Comparison of ENCODE assay signal across 27 cellular contexts in genomic region chr1:154207262-154207661, GRCh38. TPM values are rescaled to one million over a fixed set of nuclear protein-coding genes. Genes with fewer than 3 reads are reported as not detected.
A peak's percentile ranks its signal among the peaks of the same experiment; 100 is the strongest.
DNase-seq lines count a peak whose midpoint lies in the region; TF ChIP-seq lines count a peak whose summit lies in the region.
"Had no signal": no experiment of that assay in that cellular context is flagged by ENCODE, and none has a peak within 500 bp of the region (broad histone marks: within the 10 kb centered on the region; RNA-seq: fewer than 3 reads in every experiment).

No MANE protein-coding gene starts in this region.

- H3K27me3 Mint-ChIP-seq in activated CD4-positive, alpha-beta memory T cell treated with anti-CD3 and anti-CD28 coated beads for 36 hours = no peaks in the 10 kb centered on the region
- no peaks in the 10 kb centered on the region for H3K27me3 Mint-ChIP-seq in activated CD4-positive, alpha-beta memory T cell treated with anti-CD3 and anti-CD28 coated beads, Interleukin-2, amount 10 ng/mL, durations not matched to agents 7 days and 5 days
- no peaks in the 10 kb centered on the region for H3K27me3 Mint-ChIP-seq in Calu3 (ENCODE audit: unreplicated experiment)
- H3K27me3 Mint-ChIP-seq in chondrocyte (ENCODE audit: low read depth) = no peaks in the 10 kb centered on the region
- H3K27me3 Mint-ChIP-seq in neural crest cell (ENCODE audit: low read depth) = no peaks in the 10 kb centered on the region
- H3K27me3 Mint-ChIP-seq: effector memory CD8-positive, alpha-beta T cell; IgD-negative memory B cell had no signal

- H3K36me3 Mint-ChIP-seq in activated CD4-positive, alpha-beta memory T cell treated with anti-CD3 and anti-CD28 coated beads for 36 hours = peaks cover 42% of the 10 kb centered on the region
- peaks cover 43% of the 10 kb centered on the region for H3K36me3 Mint-ChIP-seq in activated CD4-positive, alpha-beta memory T cell treated with anti-CD3 and anti-CD28 coated beads, Interleukin-2, amount 10 ng/mL, durations not matched to agents 7 days and 5 days (ENCODE audit: low read depth)
- H3K36me3 Mint-ChIP-seq in Calu3 (ENCODE audit: insufficient read depth, unreplicated experiment) (peaks cover 72% of the 10 kb centered on the region), chondrocyte (ENCODE audit: low read depth) (peaks cover 28% of the 10 kb centered on the region), neural crest cell (ENCODE audit: low read depth) (peaks cover 18% of the 10 kb centered on the region)

- no peaks in the 10 kb centered on the region for H3K9me3 Mint-ChIP-seq in activated CD4-positive, alpha-beta memory T cell treated with anti-CD3 and anti-CD28 coated beads for 36 hours
- no peaks in the 10 kb centered on the region for H3K9me3 Mint-ChIP-seq in activated CD4-positive, alpha-beta memory T cell treated with anti-CD3 and anti-CD28 coated beads, Interleukin-2, amount 10 ng/mL, durations not matched to agents 7 days and 5 days
- H3K9me3 Mint-ChIP-seq in Calu3 (ENCODE audit: low read depth, unreplicated experiment) (no peaks in the 10 kb centered on the region), chondrocyte (ENCODE audit: low read depth) (no peaks in the 10 kb centered on the region), neural crest cell (no peaks in the 10 kb centered on the region)
- H3K9me3 Mint-ChIP-seq: effector memory CD8-positive, alpha-beta T cell; IgD-negative memory B cell had no signal

- DNase-seq in activated CD4-positive, alpha-beta memory T cell treated with anti-CD3 and anti-CD28 coated beads for 36 hours = no peak
- no peak for DNase-seq in activated CD4-positive, alpha-beta memory T cell treated with anti-CD3 and anti-CD28 coated beads, Interleukin-2, amount 10 ng/mL, durations not matched to agents 7 days and 5 days
- DNase-seq in Calu3 = no peak
- DNase-seq in chondrocyte (ENCODE audit: low spot score) = no peak
- no peak for DNase-seq in neural crest cell (ENCODE audit: low read depth, low spot score)
- no peak for DNase-seq in T-helper 9 cell
- DNase-seq in pons (ENCODE audit: low spot score) = no peak
- no peak for DNase-seq in hepatic stellate cell (ENCODE audit: low spot score)
- DNase-seq: activated CD4-positive, alpha-beta T cell treated with anti-CD3 and anti-CD28 coated beads for 4 hours; effector memory CD8-positive, alpha-beta T cell; esophagus squamous epithelium; islet precursor cell; NCI-H1417; NCI-H2081 treated with DMSO at 0.1 percent for 48 hours; NCI-H446 treated with DMSO at 0.1 percent for 48 hours; NK-92 treated with Interleukin-12 subunit alpha and Interleukin-12 subunit beta, amount 100 ng/mL, for 24 hours; stimulated activated CD4-positive, alpha-beta T cell treated with anti-CD3 and anti-CD28 coated beads, Interleukin-4, amount 100 ng/mL, for 4 hours had no signal

- CTCF ChIA-PET in activated CD4-positive, alpha-beta memory T cell treated with anti-CD3 and anti-CD28 coated beads for 36 hours (lab: Charles Lee) = interaction anchor here (1.2 to 1.5 kb wide), 3 partner anchors 9 to 128 kb away, joined by 3 to 6 read pairs (median 3); no protein-coding TSS in a partner anchor
- CTCF ChIA-PET in activated CD4-positive, alpha-beta memory T cell treated with anti-CD3 and anti-CD28 coated beads, Interleukin-2, amount 10 ng/mL, durations not matched to agents 7 days and 5 days (lab: Charles Lee) = interaction anchor here (1.2 to 1.4 kb wide), 2 partner anchors 8 to 27 kb away, joined by 3 to 6 read pairs; no protein-coding TSS in a partner anchor
- CTCF ChIA-PET in Calu3 (lab: Charles Lee) = interaction anchor here (0.5 kb wide), 1 partner anchor 70 kb away, joined by 3 read pairs; no protein-coding TSS in a partner anchor

- peak overlapping the region; percentile 61 for H3K27ac Mint-ChIP-seq in activated CD4-positive, alpha-beta memory T cell treated with anti-CD3 and anti-CD28 coated beads for 36 hours
- no peak overlapping the region for H3K27ac Mint-ChIP-seq in activated CD4-positive, alpha-beta memory T cell treated with anti-CD3 and anti-CD28 coated beads, Interleukin-2, amount 10 ng/mL, durations not matched to agents 7 days and 5 days
- H3K27ac Mint-ChIP-seq in Calu3 (ENCODE audit: unreplicated experiment) = peak overlapping the region; percentile 47
- peak overlapping the region; percentile 3 for H3K27ac Mint-ChIP-seq in chondrocyte (ENCODE audit: unreplicated experiment)
- peak overlapping the region; percentile 29 for H3K27ac Mint-ChIP-seq in neural crest cell (ENCODE audit: unreplicated experiment)
- H3K27ac Mint-ChIP-seq: effector memory CD8-positive, alpha-beta T cell had no signal

- TF ChIP-seq CTCF in Calu3 (IDR thresholded peaks at IDR 0.05; ENCODE audit: unreplicated experiment) (no peak), chondrocyte (IDR thresholded peaks at IDR 0.05) (no peak), neural crest cell (conservative IDR thresholded peaks at IDR 0.05) (no peak)

- BruUV-seq in Calu3 (replicated peaks; lab: Mats Ljungman, UMichigan) = no TSS peak

- intact Hi-C loops in activated CD4-positive, alpha-beta memory T cell treated with anti-CD3 and anti-CD28 coated beads for 36 hours (cut with micrococcal nuclease) = no loop called here
- intact Hi-C loops in Calu3 (cut with micrococcal nuclease; ENCODE audit: unreplicated experiment) = no loop called here

- no peak overlapping the region for H3K4me3 Mint-ChIP-seq in activated CD4-positive, alpha-beta memory T cell treated with anti-CD3 and anti-CD28 coated beads for 36 hours
- H3K4me3 Mint-ChIP-seq in activated CD4-positive, alpha-beta memory T cell treated with anti-CD3 and anti-CD28 coated beads, Interleukin-2, amount 10 ng/mL, durations not matched to agents 7 days and 5 days = no peak overlapping the region
- H3K4me3 Mint-ChIP-seq in Calu3 (ENCODE audit: low read depth, unreplicated experiment) = no peak overlapping the region
- no peak overlapping the region for H3K4me3 Mint-ChIP-seq in chondrocyte (ENCODE audit: unreplicated experiment)
- H3K4me3 Mint-ChIP-seq in neural crest cell = no peak overlapping the region
- H3K4me3 Mint-ChIP-seq: effector memory CD8-positive, alpha-beta T cell; IgD-negative memory B cell had no signal

- peaks cover 38% of the 10 kb centered on the region for H3K4me1 Mint-ChIP-seq in activated CD4-positive, alpha-beta memory T cell treated with anti-CD3 and anti-CD28 coated beads for 36 hours (ENCODE audit: low read depth)
- H3K4me1 Mint-ChIP-seq in activated CD4-positive, alpha-beta memory T cell treated with anti-CD3 and anti-CD28 coated beads, Interleukin-2, amount 10 ng/mL, durations not matched to agents 7 days and 5 days = peaks cover 20% of the 10 kb centered on the region
- peaks cover 11% of the 10 kb centered on the region for H3K4me1 Mint-ChIP-seq in Calu3 (ENCODE audit: low read depth, unreplicated experiment)
- no peaks in the 10 kb centered on the region for H3K4me1 Mint-ChIP-seq in chondrocyte (ENCODE audit: low read depth)
- peaks cover 16% of the 10 kb centered on the region for H3K4me1 Mint-ChIP-seq in neural crest cell

- POLR2A ChIA-PET in activated CD4-positive, alpha-beta memory T cell treated with anti-CD3 and anti-CD28 coated beads for 36 hours (lab: Charles Lee) = interaction anchor here (0.7 to 1.2 kb wide), 2 partner anchors 11 to 13 kb away, joined by 3 read pairs; a partner anchor contains a TSS
- POLR2A ChIA-PET in activated CD4-positive, alpha-beta memory T cell treated with anti-CD3 and anti-CD28 coated beads, Interleukin-2, amount 10 ng/mL, durations not matched to agents 7 days and 5 days (lab: Charles Lee) = interaction anchor here (0.8 to 1.5 kb wide), 3 partner anchors 11 to 55 kb away, joined by 3 to 6 read pairs (median 3); partner anchors contain the start of gene UBAP2L

RNA-seq across cellular contexts. Expression of gene CFAP141, which starts 1.1 kb away (rescaled TPM):
- total RNA-seq in activated CD4-positive, alpha-beta memory T cell treated with anti-CD3 and anti-CD28 coated beads for 36 hours = not detected
- not detected for total RNA-seq in activated CD4-positive, alpha-beta memory T cell treated with anti-CD3 and anti-CD28 coated beads, Interleukin-2, amount 10 ng/mL, durations not matched to agents 7 days and 5 days
- not detected in 2 replicates for total RNA-seq in Calu3 (2022)
- total RNA-seq in chondrocyte = not detected in 3 replicates
- total RNA-seq in neural crest cell = not detected in 2 replicates
- total RNA-seq: A673; esophagus squamous epithelium; gastroesophageal sphincter; H4; lower leg skin; M059J; omental fat pad; SJSA1; subcutaneous adipose tissue; T-helper 1 cell treated with Interleukin-12 subunit alpha and Interleukin-12 subunit beta and Interleukin-4 antibody, amounts not matched to agents 30 ng/mL and 1 ng/mL, for 36 hours had no signal

RNA-seq across cellular contexts. Expression of gene UBAP2L, which starts 13.5 kb away (rescaled TPM):
- total RNA-seq in activated CD4-positive, alpha-beta memory T cell treated with anti-CD3 and anti-CD28 coated beads for 36 hours = 100 to 1,000 TPM; 180 to 183 TPM
- 100 to 1,000 TPM; 155 to 157 TPM for total RNA-seq in activated CD4-positive, alpha-beta memory T cell treated with anti-CD3 and anti-CD28 coated beads, Interleukin-2, amount 10 ng/mL, durations not matched to agents 7 days and 5 days
- 245 and 250 TPM in 2 replicates for total RNA-seq in Calu3 (2022)
- total RNA-seq in chondrocyte = 182 to 202 TPM (median 186 TPM) in 3 replicates
- total RNA-seq in neural crest cell = 256 and 258 TPM in 2 replicates

RNA-seq across cellular contexts. Expression of gene TPM3, which starts 15.4 kb away (rescaled TPM):
- 100 to 1,000 TPM; 726 to 736 TPM for total RNA-seq in activated CD4-positive, alpha-beta memory T cell treated with anti-CD3 and anti-CD28 coated beads for 36 hours
- total RNA-seq in activated CD4-positive, alpha-beta memory T cell treated with anti-CD3 and anti-CD28 coated beads, Interleukin-2, amount 10 ng/mL, durations not matched to agents 7 days and 5 days = 100 to 1,000 TPM; 792 to 805 TPM
- total RNA-seq in Calu3 (2022) = 564 and 582 TPM in 2 replicates
- 248 to 259 TPM (median 256 TPM) in 3 replicates for total RNA-seq in chondrocyte
- total RNA-seq in neural crest cell = 364 and 373 TPM in 2 replicates

RNA-seq across cellular contexts. Expression of gene NUP210L, which starts 52.4 kb away (rescaled TPM):
- under 1 TPM; 0.05 to 0.12 TPM for total RNA-seq in activated CD4-positive, alpha-beta memory T cell treated with anti-CD3 and anti-CD28 coated beads for 36 hours
- total RNA-seq in activated CD4-positive, alpha-beta memory T cell treated with anti-CD3 and anti-CD28 coated beads, Interleukin-2, amount 10 ng/mL, durations not matched to agents 7 days and 5 days = under 1 TPM; 0.05 to 0.08 TPM
- total RNA-seq in Calu3 (2022) (0.12 TPM in 1 of 2 replicates, not detected in the other), chondrocyte (0.19 TPM in 1 of 3 replicates, not detected in the others), neural crest cell (0.05 TPM in 1 of 2 replicates, not detected in the other)
- total RNA-seq: gastroesophageal sphincter, M059J, SJSA1 had no signal
